19 cellular contexts compared by ENCODE assay signal in the genomic region with DNA sequence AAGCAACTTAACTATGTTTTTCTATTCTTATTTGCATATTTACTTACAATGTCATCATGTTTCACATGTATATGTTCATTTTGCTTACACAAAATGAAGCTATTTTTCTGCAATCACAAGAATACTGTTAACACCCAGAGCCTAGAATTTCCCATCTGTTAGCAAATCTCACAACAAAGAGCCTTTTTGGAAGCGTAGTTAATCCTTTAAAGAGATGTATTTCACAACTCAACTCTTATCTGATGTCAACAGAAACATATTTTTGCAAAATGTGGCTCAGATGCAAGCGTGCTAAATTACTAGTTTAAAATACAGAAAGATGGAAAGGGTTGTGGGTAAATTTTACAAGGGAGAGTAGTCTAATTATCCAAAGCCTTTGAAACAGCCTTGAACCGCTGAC.
A peak's percentile ranks its signal among the peaks of the same experiment; 100 is the strongest.
DNase-seq lines count a peak whose midpoint lies in the region; ATAC-seq, FAIRE-seq and TF ChIP-seq lines count a peak whose summit lies in the region.
"Had no signal": no experiment of that assay in that cellular context is flagged by ENCODE, and none has a peak within 500 bp of the region (broad histone marks: within the 10 kb centered on the region; RNA-seq: fewer than 3 reads in every experiment).

No MANE protein-coding gene starts in this region.

- DNase-seq in AG10803 (ENCODE audit: low read depth) (peak; percentile 20), NCI-H82 (lab: John Stamatoyannopoulos, UW) (peak; percentile 31), K562 (ENCODE audit: extremely low read depth in 1 of 4, low spot score in 3 of 4) (no peak), mesendoderm (no peak), LoVo (ENCODE audit: low spot score) (no peak), frontal cortex (ENCODE audit: low spot score in 2 of 2) (no peak)
- no peak for DNase-seq in activated CD8-positive, alpha-beta memory T cell treated with anti-CD3 and anti-CD28 coated beads for 24 hours
- DNase-seq: ACHN; BE2C; CD4-positive, alpha-beta T cell; EL; H7; MG63; NCI-H187 treated with DMSO at 0.1 percent for 48 hours; NCI-H774; Peyer's patch; SHP77 had no signal

- no peak overlapping the region for H2BK120ac ChIP-seq in mesendoderm (ENCODE audit: low read depth, low read length)

- CTCF ChIA-PET in K562 (lab: Yijun Ruan, JAX; ENCODE audit: low intra/inter-chr PET ratio), result no interaction called here

- H4K5ac ChIP-seq in mesendoderm (ENCODE audit: low read length), result no peak overlapping the region

- H2BK5ac ChIP-seq in mesendoderm (ENCODE audit: low read length), result no peak overlapping the region

- no peaks in the 10 kb centered on the region for H3K9me3 ChIP-seq in K562 (replicated peaks; ENCODE audit: control insufficient read depth, insufficient read depth, low read depth, low read length)
- H3K9me3 ChIP-seq: BE2C, MG63, Peyer's patch had no signal

- H3K4ac ChIP-seq in mesendoderm (ENCODE audit: low read depth, low read length), result no peak overlapping the region

- H3K79me2 ChIP-seq in K562 (ENCODE audit: control insufficient read depth, insufficient read depth, low read length) (no peaks in the 10 kb centered on the region), mesendoderm (ENCODE audit: control insufficient read depth, insufficient read depth, low read length) (no peaks in the 10 kb centered on the region)

- no peak overlapping the region for H4K8ac ChIP-seq in mesendoderm (ENCODE audit: low read depth, low read length)

- no peak overlapping the region for H2AK5ac ChIP-seq in mesendoderm (ENCODE audit: low read length)

- intact Hi-C loops in K562 (cut with micrococcal nuclease), result loop anchor here (10.0 kb wide), 1 partner anchor 961 kb away; no protein-coding TSS in a partner anchor

- H3K27ac ChIP-seq in K562 (ENCODE audit: extremely low read depth, low read depth, low read length) (no peak overlapping the region), mesendoderm (ENCODE audit: low read depth, low read length) (no peak overlapping the region)
- H3K27ac ChIP-seq: KMS-11, Peyer's patch had no signal

- no peak for TF ChIP-seq EP300 in K562 (IDR thresholded peaks at IDR 0.05; ENCODE audit: low read length)

- WGBS in K562 (ENCODE audit: insufficient coverage, low coverage, missing lambda C conversion rate), result 0% methylated on average over 3 of the region's 3 CpGs
- no CpG with 5 or more reads among the region's 3 CpGs for WGBS in mesendoderm (ENCODE audit: extremely low coverage, insufficient coverage, low lambda C conversion rate)

- H3K36me3 ChIP-seq in K562 (ENCODE audit: control insufficient read depth, insufficient read depth, low read length), result no peaks in the 10 kb centered on the region
- no peaks in the 10 kb centered on the region for H3K36me3 ChIP-seq in mesendoderm (ENCODE audit: control insufficient read depth, insufficient read depth, low read length)
- H3K36me3 ChIP-seq: BE2C, MG63, Peyer's patch had no signal

- H3K9ac ChIP-seq in K562 (ENCODE audit: insufficient read depth in 1 of 2, low read depth in 2 of 2, low read length in 2 of 2), result no peak overlapping the region
- H3K9ac ChIP-seq in mesendoderm (ENCODE audit: low read length), result no peak overlapping the region
- H3K9ac ChIP-seq: KMS-11 had no signal

- H3K9me1 ChIP-seq in K562 (ENCODE audit: control insufficient read depth, insufficient read depth, low read length), result no peaks in the 10 kb centered on the region

- H3K23ac ChIP-seq in mesendoderm (ENCODE audit: low read length), result no peak overlapping the region

- H2AFZ ChIP-seq in K562 (ENCODE audit: low read depth, low read length), result no peak overlapping the region

- H3K27me3 ChIP-seq in K562 (ENCODE audit: control insufficient read depth in 2 of 2, insufficient read depth in 2 of 2, low read length in 2 of 2) (peaks cover 0 to 4% of the 10 kb centered on the region in 2 experiments; a peak in 1 of 5 replicates), mesendoderm (ENCODE audit: insufficient read depth, low read length, poor library complexity) (no peaks in the 10 kb centered on the region)
- H3K27me3 ChIP-seq: MG63, Peyer's patch had no signal

- H3K4me2 ChIP-seq in K562 (ENCODE audit: insufficient read depth, low read length) (no peak overlapping the region), mesendoderm (ENCODE audit: low read length) (no peak overlapping the region)
- H3K4me2 ChIP-seq: KMS-11 had no signal

- BruUV-seq in K562 (replicated peaks; lab: Mats Ljungman, UMichigan), result no TSS peak

- peak overlapping the region; percentile 74 for H2BK15ac ChIP-seq in mesendoderm (replicated peaks; ENCODE audit: low read depth)

- TF ChIP-seq CTCF in AG10803 (conservative IDR thresholded peaks at IDR 0.05; ENCODE audit: low read length) (no peak), K562 (IDR thresholded peaks at IDR 0.05 in 2 of 3, conservative IDR thresholded peaks at IDR 0.05 in 1 of 3; ENCODE audit: insufficient read depth in 2 of 3, low read depth in 1 of 3, low read length in 3 of 3) (no peak)

- POLR2A ChIA-PET in K562 (lab: Yijun Ruan, JAX), result interaction anchor here (0.5 kb wide), 1 partner anchor 590 kb away, joined by 3 read pairs; no protein-coding TSS in a partner anchor

- in situ Hi-C loops in K562 (cut with MboI), result no loop called here

- ATAC-seq in K562, result no peak
- ATAC-seq: HepG2 had no signal

- H3K18ac ChIP-seq in mesendoderm (ENCODE audit: low read length), result no peak overlapping the region

- H4K20me1 ChIP-seq in K562 (replicated peaks; ENCODE audit: control insufficient read depth, insufficient read depth, low read length), result no peaks in the 10 kb centered on the region

- H3K56ac ChIP-seq in mesendoderm (ENCODE audit: low read length), result no peak overlapping the region

- H3K79me1 ChIP-seq in mesendoderm (ENCODE audit: low read length), result no peaks in the 10 kb centered on the region

- TF ChIP-seq RAD21 in K562 (CRISPR knock-in tag; conservative IDR thresholded peaks at IDR 0.05 in 1 of 2, IDR thresholded peaks at IDR 0.05 in 1 of 2), result no peak

- TF ChIP-seq POLR2A in K562 (conservative IDR thresholded peaks at IDR 0.05), result no peak

- no peaks in the 10 kb centered on the region for H3K4me1 ChIP-seq in K562 (replicated peaks in 1 of 2; ENCODE audit: control insufficient read depth in 2 of 2, insufficient read depth in 2 of 2, low read length in 2 of 2)
- H3K4me1 ChIP-seq in mesendoderm (ENCODE audit: control insufficient read depth, low read depth, low read length), result no peaks in the 10 kb centered on the region
- H3K4me1 ChIP-seq: BE2C, Peyer's patch had no signal

- FAIRE-seq in K562 (lab: Jason Lieb, UNC) (no peak), frontal cortex (lab: Jason Lieb, UNC) (no peak)
- FAIRE-seq: HepG2 had no signal

- no peak overlapping the region for H3K4me3 ChIP-seq in AG10803 (ENCODE audit: low read length)
- no peak overlapping the region for H3K4me3 ChIP-seq in K562
- H3K4me3 ChIP-seq in mesendoderm (ENCODE audit: low read length), result no peak overlapping the region
- H3K4me3 ChIP-seq: MG63, Peyer's patch had no signal

TF ChIP-seq in K562, 482 proteins besides CTCF, POLR2A, EP300 and RAD21:
- no peak for TF ChIP-seq ZNF717 (CRISPR knock-in tag; IDR thresholded peaks at IDR 0.05)
- no peak for TF ChIP-seq HMBOX1 (IDR thresholded peaks at IDR 0.05)
- no peak for TF ChIP-seq CEBPG (CRISPR knock-in tag; IDR thresholded peaks at IDR 0.05)
- TF ChIP-seq CEBPG (tag; conservative IDR thresholded peaks at IDR 0.05 in 1 of 2, IDR thresholded peaks at IDR 0.05 in 1 of 2), result peak in 1 of 2 experiments; percentile 15; a peak in 1 of 4 replicates
- TF ChIP-seq CEBPB (tag; IDR thresholded peaks at IDR 0.05), result peak; percentile 53

Comparison
In these comparisons a context has a peak if more than half of its experiments do, and no peak if none do; other contexts are left out.
1. DNase-seq: peak in AG10803 (single experiment) and NCI-H82 (single experiment); none in K562 (0 of 4), mesendoderm (single experiment), activated CD8-positive, alpha-beta memory T cell treated with anti-CD3 and anti-CD28 coated beads for 24 hours (single experiment), LoVo (single experiment) and frontal cortex (0 of 2).